Comparison of ENCODE assay signal across 22 cellular contexts in genomic region chr15:48984021-48984420, GRCh38. TPM values are rescaled to one million over a fixed set of nuclear protein-coding genes. Genes with fewer than 3 reads are reported as not detected.
DNase-seq lines count a peak whose midpoint lies in the region; TF ChIP-seq lines count a peak whose summit lies in the region.
"Had no signal": no experiment of that assay in that cellular context is flagged by ENCODE, and none has a peak within 500 bp of the region (broad histone marks: within the 10 kb centered on the region; RNA-seq: fewer than 3 reads in every experiment).

No MANE protein-coding gene starts in this region.

- peaks cover 37% of the 10 kb centered on the region for H3K4me1 Mint-ChIP-seq in chondrocyte (ENCODE audit: low read depth)
- peaks cover 14% of the 10 kb centered on the region for H3K4me1 Mint-ChIP-seq in osteocyte (ENCODE audit: unreplicated experiment)
- H3K4me1 Mint-ChIP-seq: CD4-positive, CD25-positive, alpha-beta regulatory T cell had no signal

- H3K36me3 Mint-ChIP-seq in chondrocyte (ENCODE audit: low read depth) (peaks cover 4% of the 10 kb centered on the region), osteocyte (ENCODE audit: unreplicated experiment) (peaks cover 6% of the 10 kb centered on the region)
- H3K36me3 Mint-ChIP-seq: CD4-positive, CD25-positive, alpha-beta regulatory T cell had no signal

- H3K27ac ChIP-seq in C4-2B (peak overlapping the region; percentile 23; the same call in 1 of the 2 replicates), tibial artery (peak overlapping the region; percentile 39 to 69)
- H3K27ac ChIP-seq: PC-9 had no signal

- H3K27me3 Mint-ChIP-seq in chondrocyte (ENCODE audit: low read depth) (no peaks in the 10 kb centered on the region), osteocyte (ENCODE audit: unreplicated experiment) (no peaks in the 10 kb centered on the region)

- no peaks in the 10 kb centered on the region for H3K9me3 ChIP-seq in tibial artery
- H3K9me3 ChIP-seq: MG63 had no signal

- peaks cover 0 to 14% (median 0%) of the 10 kb centered on the region in 3 donors for H3K36me3 ChIP-seq in tibial artery
- H3K36me3 ChIP-seq: MG63 had no signal

- peaks cover 0 to 34% (median 15%) of the 10 kb centered on the region in 4 donors for H3K4me1 ChIP-seq in tibial artery

- H3K27ac Mint-ChIP-seq in chondrocyte (ENCODE audit: unreplicated experiment): peak overlapping the region; percentile 83
- peak overlapping the region; percentile 17 for H3K27ac Mint-ChIP-seq in osteocyte (ENCODE audit: unreplicated experiment)
- H3K27ac Mint-ChIP-seq: CD4-positive, CD25-positive, alpha-beta regulatory T cell had no signal

- no peaks in the 10 kb centered on the region for H3K9me3 Mint-ChIP-seq in chondrocyte (ENCODE audit: low read depth)
- no peaks in the 10 kb centered on the region for H3K9me3 Mint-ChIP-seq in osteocyte (ENCODE audit: unreplicated experiment)
- H3K9me3 Mint-ChIP-seq: CD4-positive, CD25-positive, alpha-beta regulatory T cell had no signal

- no peaks in the 10 kb centered on the region for H3K27me3 ChIP-seq in tibial artery
- H3K27me3 ChIP-seq: MG63 had no signal

- DNase-seq in chondrocyte (ENCODE audit: low spot score) (no peak), osteocyte (ENCODE audit: extremely low spot score, unreplicated experiment) (no peak), tibial artery (no peak), RKO (ENCODE audit: low spot score) (no peak), posterior cingulate gyrus (no peak), DMS114 treated with DMSO at 0.1 percent for 48 hours (lab: John Stamatoyannopoulos, UW; ENCODE audit: unreplicated experiment) (no peak)
- DNase-seq: CD4-positive, CD25-positive, alpha-beta regulatory T cell; H7; KBM-7; MG63; NCI-H1105 treated with DMSO at 0.1 percent for 48 hours; NCI-H2029; NCI-H446 treated with DMSO at 0.1 percent for 48 hours; NCI-H526; NCI-H82; NK-92 treated with Interleukin-12 subunit alpha and Interleukin-12 subunit beta, amount 100 ng/mL, for 24 hours; Right ventricle myocardium superior; RPMI8226 had no signal

- no peak overlapping the region for H3K4me3 ChIP-seq in tibial artery
- H3K4me3 ChIP-seq: GM23248, MG63, PC-9 had no signal

- H3K4me3 Mint-ChIP-seq in chondrocyte (ENCODE audit: unreplicated experiment): no peak overlapping the region
- no peak overlapping the region for H3K4me3 Mint-ChIP-seq in osteocyte (ENCODE audit: unreplicated experiment)
- H3K4me3 Mint-ChIP-seq: CD4-positive, CD25-positive, alpha-beta regulatory T cell had no signal

- intact Hi-C loops in tibial artery (cut with DNase I; ENCODE audit: low total_unique reads) (no loop called here), posterior cingulate gyrus (cut with DNase I) (no loop called here)

- TF ChIP-seq CTCF in C4-2B (conservative IDR thresholded peaks at IDR 0.05) (no peak), chondrocyte (IDR thresholded peaks at IDR 0.05) (no peak), osteocyte (IDR thresholded peaks at IDR 0.05) (no peak), tibial artery (IDR thresholded peaks at IDR 0.05) (no peak)

RNA-seq across cellular contexts. Expression of gene SHC4, which starts 20.3 kb away (rescaled TPM):
- total RNA-seq in chondrocyte (35.3 to 61.8 TPM (median 35.6 TPM) in 3 replicates), osteocyte (4.2 and 4.6 TPM in 2 replicates)
- total RNA-seq: CD4-positive, CD25-positive, alpha-beta regulatory T cell; G401 had no signal
